In genomic region chr16:52229471-52229870, GRCh38 we compare ENCODE assay signal across 31 cellular contexts.
DNase-seq lines count a peak whose midpoint lies in the region; TF ChIP-seq lines count a peak whose summit lies in the region.
"Had no signal": no experiment of that assay in that cellular context is flagged by ENCODE, and none has a peak within 500 bp of the region (broad histone marks: within the 10 kb centered on the region; RNA-seq: fewer than 3 reads in every experiment).

No MANE protein-coding gene starts in this region.

- no peaks in the 10 kb centered on the region for H3K79me1 ChIP-seq in trophoblast cell (ENCODE audit: low read length)

- H3K18ac ChIP-seq in trophoblast cell (ENCODE audit: low read length) = no peak overlapping the region

- no peaks in the 10 kb centered on the region for H3K4me1 ChIP-seq in osteoblast (ENCODE audit: insufficient read depth, low read length)
- no peaks in the 10 kb centered on the region for H3K4me1 ChIP-seq in parathyroid adenoma
- peaks cover 2 to 3% of the 10 kb centered on the region in 2 experiments for H3K4me1 ChIP-seq in trophoblast cell (ENCODE audit: control insufficient read depth in 1 of 2, insufficient read depth in 2 of 2, low read length in 2 of 2)
- H3K4me1 ChIP-seq in endodermal cell (ENCODE audit: control insufficient read depth, insufficient read depth, low read length) = no peaks in the 10 kb centered on the region
- H3K4me1 ChIP-seq: A549; BE2C; BLaER1; BLaER1 treated with 17β-estradiol and CSF1 and Interleukin-3, amounts not matched to agents 10 nM and 100 nM; Caco-2 had no signal

- DNase-seq in osteoblast (ENCODE audit: insufficient read length, low spot score, missing footprints) = peak; percentile 42
- peak; percentile 51 to 60 for DNase-seq in trophoblast cell
- DNase-seq in endodermal cell = no peak
- DNase-seq in osteocyte (ENCODE audit: extremely low spot score, unreplicated experiment) = no peak
- no peak for DNase-seq in D341Med (ENCODE audit: low spot score)
- DNase-seq: 8988T; ACHN; AML-193; BE2C; C1 segment of cervical spinal cord; Caco-2; Calu3; CD4-positive, alpha-beta memory T cell; CD4-positive, alpha-beta T cell; CD4-positive, CD25-positive, alpha-beta regulatory T cell; CD8-positive, alpha-beta memory T cell; CD8-positive, alpha-beta T cell; COR-L47; DMS 273 treated with DMSO at 0.1 percent for 48 hours; DMS79; DMS79 treated with DMSO at 0.1 percent for 48 hours; DND-41; EL had no signal

- TF ChIP-seq CTCF in osteoblast (IDR thresholded peaks at IDR 0.05; ENCODE audit: extremely low read depth, low read depth, low read length) (no peak), parathyroid adenoma (IDR thresholded peaks at IDR 0.05) (no peak), endodermal cell (conservative IDR thresholded peaks at IDR 0.05) (no peak), osteocyte (IDR thresholded peaks at IDR 0.05) (no peak)

- no peaks in the 10 kb centered on the region for H4K20me1 ChIP-seq in osteoblast (ENCODE audit: insufficient read depth, low read length)
- H4K20me1 ChIP-seq: BLaER1; BLaER1 treated with 17β-estradiol and CSF1 and Interleukin-3, amounts not matched to agents 10 nM and 100 nM had no signal

- H2BK12ac ChIP-seq in trophoblast cell (ENCODE audit: low read length) = no peak overlapping the region

- no peak overlapping the region for H4K8ac ChIP-seq in trophoblast cell (ENCODE audit: low read depth, low read length)

- H3K27me3 Mint-ChIP-seq in endodermal cell (ENCODE audit: insufficient read depth) (no peaks in the 10 kb centered on the region), osteocyte (ENCODE audit: unreplicated experiment) (no peaks in the 10 kb centered on the region)
- H3K27me3 Mint-ChIP-seq: B cell; CD4-positive, alpha-beta memory T cell; CD4-positive, alpha-beta T cell; CD4-positive, CD25-positive, alpha-beta regulatory T cell; CD8-positive, alpha-beta memory T cell had no signal

- no peak overlapping the region for H3K4me3 Mint-ChIP-seq in endodermal cell
- no peak overlapping the region for H3K4me3 Mint-ChIP-seq in osteocyte (ENCODE audit: unreplicated experiment)
- H3K4me3 Mint-ChIP-seq: B cell; CD14-positive monocyte; CD4-positive, alpha-beta memory T cell; CD4-positive, alpha-beta T cell; CD4-positive, CD25-positive, alpha-beta regulatory T cell; CD8-positive, alpha-beta memory T cell; CD8-positive, alpha-beta T cell had no signal

- no peak overlapping the region for H3K4me2 ChIP-seq in osteoblast (ENCODE audit: insufficient read depth, low read length)
- no peak overlapping the region for H3K4me2 ChIP-seq in parathyroid adenoma (ENCODE audit: low read length)
- no peak overlapping the region for H3K4me2 ChIP-seq in trophoblast cell (ENCODE audit: low read length)
- H3K4me2 ChIP-seq: A549; BLaER1; BLaER1 treated with 17β-estradiol and CSF1 and Interleukin-3, amounts not matched to agents 10 nM and 100 nM had no signal

- no peaks in the 10 kb centered on the region for H3K9me3 ChIP-seq in osteoblast (ENCODE audit: low read depth, low read length)
- H3K9me3 ChIP-seq in parathyroid adenoma (ENCODE audit: control insufficient read depth, low read length) = no peaks in the 10 kb centered on the region
- no peaks in the 10 kb centered on the region for H3K9me3 ChIP-seq in trophoblast cell (ENCODE audit: insufficient read depth, low read depth, low read length)
- peaks cover 3% of the 10 kb centered on the region for H3K9me3 ChIP-seq in endodermal cell (ENCODE audit: control insufficient read depth, low read length)
- H3K9me3 ChIP-seq: BE2C, BLaER1, Caco-2 had no signal

- H3K79me2 ChIP-seq in osteoblast (ENCODE audit: insufficient read depth, low read length) = no peaks in the 10 kb centered on the region
- H3K79me2 ChIP-seq in parathyroid adenoma = no peaks in the 10 kb centered on the region
- H3K79me2 ChIP-seq in trophoblast cell (ENCODE audit: control insufficient read depth, insufficient read depth, low read length, poor library complexity) = no peaks in the 10 kb centered on the region

- H3K36me3 ChIP-seq in osteoblast (ENCODE audit: insufficient read depth, low read length) (no peaks in the 10 kb centered on the region), parathyroid adenoma (ENCODE audit: control insufficient read depth, insufficient read depth, low read length) (no peaks in the 10 kb centered on the region), trophoblast cell (ENCODE audit: control insufficient read depth in 1 of 2, insufficient read depth in 2 of 2, low read length in 2 of 2) (no peaks in the 10 kb centered on the region), endodermal cell (ENCODE audit: control insufficient read depth, insufficient read depth, low read length) (no peaks in the 10 kb centered on the region)
- H3K36me3 ChIP-seq: BE2C; BLaER1; BLaER1 treated with 17β-estradiol and CSF1 and Interleukin-3, amounts not matched to agents 10 nM and 100 nM had no signal

- H3K27ac ChIP-seq in osteoblast (ENCODE audit: low read depth, low read length) (no peak overlapping the region), parathyroid adenoma (no peak overlapping the region), trophoblast cell (ENCODE audit: low read depth, low read length) (no peak overlapping the region), endodermal cell (ENCODE audit: low read depth, low read length) (no peak overlapping the region)
- H3K27ac ChIP-seq: 22Rv1; A549; BLaER1; BLaER1 treated with 17β-estradiol and CSF1 and Interleukin-3, amounts not matched to agents 10 nM and 100 nM; C4-2B had no signal

- no peak overlapping the region for H2AK5ac ChIP-seq in trophoblast cell (ENCODE audit: low read length)

- H3K4me3 ChIP-seq in osteoblast (ENCODE audit: insufficient read depth, low read length) (no peak overlapping the region), parathyroid adenoma (ENCODE audit: low read depth, low read length) (no peak overlapping the region), trophoblast cell (ENCODE audit: low read depth, low read length) (no peak overlapping the region), endodermal cell (ENCODE audit: low read length) (no peak overlapping the region)
- H3K4me3 ChIP-seq: A549; BLaER1; BLaER1 treated with 17β-estradiol and CSF1 and Interleukin-3, amounts not matched to agents 10 nM and 100 nM had no signal

- WGBS in trophoblast cell (ENCODE audit: extremely low coverage, insufficient coverage, insufficient read length) = no CpG with 5 or more reads among the region's 3 CpGs
- WGBS in endodermal cell (ENCODE audit: insufficient coverage in 1 of 2, insufficient read length in 1 of 2), 2 experiments = 84 to 100% methylated on average over 1 to 3 of the region's 3 CpGs

- no peak overlapping the region for H3K9ac ChIP-seq in parathyroid adenoma
- H3K9ac ChIP-seq in trophoblast cell (ENCODE audit: low read length) = no peak overlapping the region
- no peak overlapping the region for H3K9ac ChIP-seq in endodermal cell (ENCODE audit: extremely low read depth, low read length, poor library complexity, severe bottlenecking)
- H3K9ac ChIP-seq: BLaER1; BLaER1 treated with 17β-estradiol and CSF1 and Interleukin-3, amounts not matched to agents 10 nM and 100 nM had no signal

- H2BK5ac ChIP-seq in trophoblast cell (ENCODE audit: low read depth, low read length, poor library complexity) = no peak overlapping the region

- H3K9me3 Mint-ChIP-seq in endodermal cell (peaks cover 2% of the 10 kb centered on the region), osteocyte (ENCODE audit: unreplicated experiment) (peaks cover 8% of the 10 kb centered on the region)
- H3K9me3 Mint-ChIP-seq: CD4-positive, alpha-beta T cell had no signal

- H3K27ac Mint-ChIP-seq in endodermal cell (no peak overlapping the region), osteocyte (ENCODE audit: unreplicated experiment) (no peak overlapping the region)
- H3K27ac Mint-ChIP-seq: B cell; CD14-positive monocyte; CD4-positive, alpha-beta memory T cell; CD4-positive, alpha-beta T cell; CD4-positive, CD25-positive, alpha-beta regulatory T cell; CD8-positive, alpha-beta memory T cell; CD8-positive, alpha-beta T cell had no signal

- H3K23ac ChIP-seq in trophoblast cell (ENCODE audit: low read length) = no peak overlapping the region

- H4K91ac ChIP-seq in trophoblast cell (ENCODE audit: low read depth, low read length) = no peak overlapping the region

- no peak overlapping the region for H4K12ac ChIP-seq in trophoblast cell (ENCODE audit: low read depth, low read length)

- H3K4ac ChIP-seq in trophoblast cell (ENCODE audit: low read depth, low read length) = no peak overlapping the region

- H2BK120ac ChIP-seq in trophoblast cell (ENCODE audit: insufficient read depth, low read length, poor library complexity) = no peak overlapping the region

- H3K36me3 Mint-ChIP-seq in endodermal cell (ENCODE audit: low read depth) (no peaks in the 10 kb centered on the region), osteocyte (ENCODE audit: unreplicated experiment) (no peaks in the 10 kb centered on the region)
- H3K36me3 Mint-ChIP-seq: CD14-positive monocyte; CD4-positive, alpha-beta memory T cell; CD4-positive, CD25-positive, alpha-beta regulatory T cell; CD8-positive, alpha-beta memory T cell; CD8-positive, alpha-beta T cell had no signal

- H3K4me1 Mint-ChIP-seq in endodermal cell (peaks cover 2% of the 10 kb centered on the region), osteocyte (ENCODE audit: unreplicated experiment) (peaks cover 20% of the 10 kb centered on the region)
- H3K4me1 Mint-ChIP-seq: B cell; CD14-positive monocyte; CD4-positive, alpha-beta memory T cell; CD8-positive, alpha-beta memory T cell had no signal

- no peaks in the 10 kb centered on the region for H3K27me3 ChIP-seq in osteoblast (ENCODE audit: insufficient read depth, low read length)
- H3K27me3 ChIP-seq in parathyroid adenoma (ENCODE audit: control insufficient read depth, insufficient read depth, low read length) = no peaks in the 10 kb centered on the region
- H3K27me3 ChIP-seq in trophoblast cell (ENCODE audit: insufficient read depth, low read length) = no peaks in the 10 kb centered on the region
- no peaks in the 10 kb centered on the region for H3K27me3 ChIP-seq in endodermal cell (ENCODE audit: control insufficient read depth, insufficient read depth, low read length, poor library complexity, severe bottlenecking)
- H3K27me3 ChIP-seq: BE2C; BLaER1; BLaER1 treated with 17β-estradiol and CSF1 and Interleukin-3, amounts not matched to agents 10 nM and 100 nM had no signal

- H2AFZ ChIP-seq in osteoblast (ENCODE audit: low read length) = no peak overlapping the region
- peak overlapping the region; percentile 9 for H2AFZ ChIP-seq in parathyroid adenoma
- no peak overlapping the region for H2AFZ ChIP-seq in trophoblast cell (ENCODE audit: insufficient read depth, low read length, poor library complexity)

- no peak overlapping the region for H3K14ac ChIP-seq in trophoblast cell (ENCODE audit: low read length)

Comparison
In these comparisons a context has a peak if more than half of its experiments do, and no peak if none do; other contexts are left out.
1. DNase-seq: peak in osteoblast (single experiment) and trophoblast cell (2 of 2); none in endodermal cell (single experiment), osteocyte (single experiment) and D341Med (single experiment).